ENCODE assay signal across 8 cellular contexts in genomic region chr2:27033253-27033852, GRCh38. TPM values are rescaled to one million over a fixed set of nuclear protein-coding genes. Genes with fewer than 3 reads are reported as not detected.
A peak's percentile ranks its signal among the peaks of the same experiment; 100 is the strongest.
DNase-seq lines count a peak whose midpoint lies in the region; ATAC-seq and TF ChIP-seq lines count a peak whose summit lies in the region.

No MANE protein-coding gene starts in this region.

- H3K4me3 ChIP-seq in OCI-LY1 (ENCODE audit: low read depth, low read length, poor library complexity, severe bottlenecking) (peak overlapping the region; percentile 93), epithelial cell of esophagus (ENCODE audit: low read length) (peak overlapping the region; percentile 95), ovary (peak overlapping the region; percentile 86)

- no peaks in the 10 kb centered on the region for H3F3A ChIP-seq in OCI-LY1 (ENCODE audit: insufficient read depth, low read length)

- H4K20me1 ChIP-seq in OCI-LY1 (ENCODE audit: insufficient read depth, low read length): no peaks in the 10 kb centered on the region

- H3K4me1 ChIP-seq in OCI-LY1 (ENCODE audit: insufficient read depth, low read length, severe bottlenecking) (peaks cover 15% of the 10 kb centered on the region), ovary (ENCODE audit: insufficient read depth) (peaks cover 2% of the 10 kb centered on the region)

- no peaks in the 10 kb centered on the region for H3K9me2 ChIP-seq in OCI-LY1 (ENCODE audit: low read depth, low read length)

- H3K27me3 ChIP-seq in OCI-LY1 (ENCODE audit: insufficient read depth, low read length): no peaks in the 10 kb centered on the region
- no peaks in the 10 kb centered on the region for H3K27me3 ChIP-seq in ovary

- no peak overlapping the region for H2AFZ ChIP-seq in OCI-LY1 (ENCODE audit: low read length)

- H3K36me3 ChIP-seq in OCI-LY1 (ENCODE audit: insufficient read depth, low read length) (peaks cover 37% of the 10 kb centered on the region), ovary (no peaks in the 10 kb centered on the region)

- H3K79me2 ChIP-seq in OCI-LY1 (ENCODE audit: insufficient read depth, low read length): 0 out of 2 replicates have a peak, but pooled peaks cover 6% of the 10 kb centered on the region

- DNase-seq in epithelial cell of esophagus (ENCODE audit: low read depth) (no peak), ovary (no peak), NCI-H2171 (lab: John Stamatoyannopoulos, UW) (no peak)
- no peak for DNase-seq in effector CD8-positive, alpha-beta T cell (lab: John Stamatoyannopoulos, UW)

- 5 to 13% (median 6%) methylated on average over 5 to 11 of the region's 11 CpGs for WGBS in ovary, 3 donors

- no peak for TF ChIP-seq POLR2A in ovary (IDR thresholded peaks at IDR 0.05)

- peak overlapping the region; percentile 94 for H3K9ac ChIP-seq in OCI-LY1 (ENCODE audit: low read length)

- peak overlapping the region; percentile 93 for H3K4me2 ChIP-seq in OCI-LY1 (ENCODE audit: low read length)

- intact Hi-C loops in ovary (cut with DNase I): loop anchor here in 2 of 4 donors (10.0 kb wide), 1 partner anchor 51 kb away; the partner anchor contains the start of gene KHK (in 2 of the 2)

- TF ChIP-seq CTCF in OCI-LY1 (IDR thresholded peaks at IDR 0.05; ENCODE audit: low read length) (no peak), epithelial cell of esophagus (IDR thresholded peaks at IDR 0.05; ENCODE audit: insufficient read depth, low read depth, low read length, missing control alignments) (no peak), ovary (IDR thresholded peaks at IDR 0.05) (no peak)

- H3K27ac ChIP-seq in OCI-LY1 (ENCODE audit: low read depth, low read length, poor library complexity, severe bottlenecking) (no peak overlapping the region), ovary (peak overlapping the region; percentile 64 to 72)

- no peaks in the 10 kb centered on the region for H3K9me3 ChIP-seq in OCI-LY1 (ENCODE audit: low read length)
- no peaks in the 10 kb centered on the region for H3K9me3 ChIP-seq in ovary

- peak; percentile 10 for ATAC-seq in GM19395 (IDR thresholded peaks at IDR 0.05; ENCODE audit: unreplicated experiment)
- ATAC-seq in HG02763 (IDR thresholded peaks at IDR 0.05; ENCODE audit: unreplicated experiment): no peak
- no peak for ATAC-seq in HG03565 (IDR thresholded peaks at IDR 0.05; ENCODE audit: unreplicated experiment)

- TF ChIP-seq EP300 in ovary (IDR thresholded peaks at IDR 0.05): no peak

RNA-seq across cellular contexts. Expression of gene TMEM214, which starts 0.6 kb away (rescaled TPM):
- 100 to 1,000 TPM in 1 of 7 donors, 10 to 100 TPM in 6; 26.5 to 101 (median 73.9) TPM for total RNA-seq in ovary
- 10 to 100 TPM; 41.7 to 66.2 TPM for polyA plus RNA-seq in ovary

RNA-seq across cellular contexts. Expression of gene AGBL5, which starts 18.1 kb away (rescaled TPM):
- total RNA-seq in ovary: 10 to 100 TPM; 11.7 to 26.9 (median 23.9) TPM
- 10 to 100 TPM; 17.6 to 24.8 TPM for polyA plus RNA-seq in ovary

RNA-seq across cellular contexts. Expression of gene OST4, which starts 38.1 kb away (rescaled TPM):
- total RNA-seq in ovary: 100 to 1,000 TPM; 201 to 319 (median 264) TPM
- 100 to 1,000 TPM; 379 to 588 TPM for polyA plus RNA-seq in ovary

RNA-seq across cellular contexts. Expression of gene EMILIN1, which starts 45.1 kb away (rescaled TPM):
- total RNA-seq in ovary: 100 to 1,000 TPM; 121 to 321 (median 264) TPM
- 100 to 1,000 TPM in 1 of 2 donors, 1 to 10 TPM in 1; 8.6 to 177 TPM for polyA plus RNA-seq in ovary

RNA-seq across cellular contexts. Expression of gene KHK, which starts 53.2 kb away (rescaled TPM):
- 10 to 100 TPM in 1 of 7 donors, 1 to 10 TPM in 6; 1.3 to 10.7 (median 8.0) TPM for total RNA-seq in ovary
- polyA plus RNA-seq in ovary: 1 to 10 TPM; 2.7 to 3.9 TPM
